ENCODE assay signal across 15 cellular contexts in genomic region chr16:83344014-83344413, GRCh38.
DNase-seq lines count a peak whose midpoint lies in the region; ATAC-seq, FAIRE-seq and TF ChIP-seq lines count a peak whose summit lies in the region.
"Had no signal": no experiment of that assay in that cellular context is flagged by ENCODE, and none has a peak within 500 bp of the region (broad histone marks: within the 10 kb centered on the region; RNA-seq: fewer than 3 reads in every experiment).

No MANE protein-coding gene starts in this region.

- H3K4me2 ChIP-seq in astrocyte (ENCODE audit: low read length) = peak overlapping the region; percentile 65

- H3K27ac ChIP-seq in astrocyte (ENCODE audit: low read depth, low read length) = peak overlapping the region; percentile 84
- H3K27ac ChIP-seq in uterus = peak overlapping the region; percentile 45 to 49
- H3K27ac ChIP-seq: ovary, tibial artery had no signal

- H2AFZ ChIP-seq in astrocyte (ENCODE audit: low read depth, low read length) = no peak overlapping the region

- H3K36me3 ChIP-seq in astrocyte (ENCODE audit: insufficient read depth, low read length) (no peaks in the 10 kb centered on the region), uterus (no peaks in the 10 kb centered on the region)
- H3K36me3 ChIP-seq: ovary, tibial artery had no signal

- no peaks in the 10 kb centered on the region for H3K27me3 Mint-ChIP-seq in astrocyte (ENCODE audit: low read depth, unreplicated experiment)
- H3K27me3 Mint-ChIP-seq: activated naive CD8-positive, alpha-beta T cell treated with anti-CD3 and anti-CD28 coated beads for 36 hours had no signal

- peak; percentile 39 for FAIRE-seq in astrocyte (lab: Jason Lieb, UNC)

- H3K4me1 ChIP-seq in astrocyte (ENCODE audit: insufficient read depth, low read length) (peaks cover 15% of the 10 kb centered on the region), uterus (no peaks in the 10 kb centered on the region)

- no peaks in the 10 kb centered on the region for H4K20me1 ChIP-seq in astrocyte (ENCODE audit: insufficient read depth, low read length)

- ATAC-seq in HG03354 (IDR thresholded peaks at IDR 0.05; ENCODE audit: poor library complexity, severe bottlenecking, unreplicated experiment) = no peak
- ATAC-seq in GM18505 (IDR thresholded peaks at IDR 0.05; ENCODE audit: unreplicated experiment) = no peak
- ATAC-seq: left ventricle myocardium superior had no signal

- intact Hi-C loops in uterus (cut with DNase I; ENCODE audit: low total_unique reads) = no loop called here

- H3K27me3 ChIP-seq in astrocyte (ENCODE audit: insufficient read depth, low read length) (no peaks in the 10 kb centered on the region), uterus (no peaks in the 10 kb centered on the region)
- H3K27me3 ChIP-seq: ovary, tibial artery had no signal

- H3K9me3 Mint-ChIP-seq in astrocyte (ENCODE audit: unreplicated experiment) = no peaks in the 10 kb centered on the region
- H3K9me3 Mint-ChIP-seq: activated naive CD8-positive, alpha-beta T cell treated with anti-CD3 and anti-CD28 coated beads for 36 hours had no signal

- no peaks in the 10 kb centered on the region for H3K36me3 Mint-ChIP-seq in astrocyte (ENCODE audit: low read depth, unreplicated experiment)
- H3K36me3 Mint-ChIP-seq: activated naive CD8-positive, alpha-beta T cell treated with anti-CD3 and anti-CD28 coated beads for 36 hours had no signal

- TF ChIP-seq POLR2A in uterus (IDR thresholded peaks at IDR 0.05) = no peak
- TF ChIP-seq POLR2A in GM18505 (IDR thresholded peaks at IDR 0.05; ENCODE audit: borderline replicate concordance, extremely low read depth, insufficient read depth, insufficient read length) = no peak

- TF ChIP-seq CTCF in astrocyte (IDR thresholded peaks at IDR 0.05; ENCODE audit: insufficient read depth, low read depth, low read length) (no peak), uterus (IDR thresholded peaks at IDR 0.05) (no peak)

- peak; percentile 95 for DNase-seq in HCEC 1CT
- peak; percentile 93 for DNase-seq in astrocyte (ENCODE audit: low read depth)
- peak; percentile 71 for DNase-seq in fibroblast of the conjunctiva (ENCODE audit: low read depth)
- peak in 1 of 2 donors; percentile 37 for DNase-seq in uterus
- no peak for DNase-seq in 8988T
- DNase-seq: activated CD8-positive, alpha-beta memory T cell treated with anti-CD3 and anti-CD28 coated beads, Interleukin-2, amount 50 U/mL, for 4 hours; activated naive CD8-positive, alpha-beta T cell treated with anti-CD3 and anti-CD28 coated beads for 36 hours; Calu3; effector CD8-positive, alpha-beta T cell; Kasumi-1; left ventricle myocardium superior; tibial artery had no signal

- peaks cover 2% of the 10 kb centered on the region for H3K4me1 Mint-ChIP-seq in astrocyte (ENCODE audit: low read depth, unreplicated experiment)
- H3K4me1 Mint-ChIP-seq: activated naive CD8-positive, alpha-beta T cell treated with anti-CD3 and anti-CD28 coated beads for 36 hours had no signal

- peak overlapping the region; percentile 55 for H3K9ac ChIP-seq in astrocyte (ENCODE audit: low read length)

- H3K4me3 ChIP-seq in astrocyte (ENCODE audit: insufficient read depth, low read depth, low read length) (no peak overlapping the region), uterus (no peak overlapping the region)
- H3K4me3 ChIP-seq: ovary, tibial artery had no signal

- no peaks in the 10 kb centered on the region for H3K79me2 ChIP-seq in astrocyte (ENCODE audit: insufficient read depth, low read length)

- H3K9me3 ChIP-seq in astrocyte (ENCODE audit: insufficient read depth, low read depth, low read length) = no peaks in the 10 kb centered on the region
- H3K9me3 ChIP-seq in uterus = no peaks in the 10 kb centered on the region
- H3K9me3 ChIP-seq: ovary, tibial artery had no signal

- H3K27ac Mint-ChIP-seq in astrocyte (ENCODE audit: unreplicated experiment) = no peak overlapping the region
- H3K27ac Mint-ChIP-seq: activated naive CD8-positive, alpha-beta T cell treated with anti-CD3 and anti-CD28 coated beads for 36 hours had no signal

- no peak overlapping the region for H3K4me3 Mint-ChIP-seq in astrocyte (ENCODE audit: unreplicated experiment)
- H3K4me3 Mint-ChIP-seq: activated naive CD8-positive, alpha-beta T cell treated with anti-CD3 and anti-CD28 coated beads for 36 hours had no signal
